ENCODE assay signal across 18 cellular contexts in the genomic region with DNA sequence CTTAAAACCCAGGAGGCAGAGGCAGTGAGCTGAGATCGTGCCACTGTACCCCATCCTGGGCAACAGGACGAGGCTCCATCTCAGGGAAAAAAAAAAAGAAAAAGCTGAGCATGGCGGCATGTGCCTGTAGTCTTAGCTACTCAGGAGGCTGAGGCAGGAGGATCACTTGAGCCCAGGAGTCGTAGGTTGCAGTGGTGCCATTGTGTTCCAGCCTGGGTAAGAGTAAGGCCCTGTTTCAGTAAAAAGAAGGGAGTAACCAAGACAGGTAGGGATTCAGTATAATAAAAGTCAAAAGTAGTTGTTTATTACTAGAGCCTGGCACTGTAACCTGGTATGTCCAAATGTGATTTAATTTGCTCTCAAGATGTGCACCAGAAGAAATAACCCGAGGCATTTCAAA.
"Had no signal": no experiment of that assay in that cellular context is flagged by ENCODE, and none has a peak within 500 bp of the region (broad histone marks: within the 10 kb centered on the region; RNA-seq: fewer than 3 reads in every experiment).

No MANE protein-coding gene starts in this region.

- H3K4me1 Mint-ChIP-seq: neural progenitor cell had no signal

- H3K9me3 ChIP-seq: tibial nerve, vagina had no signal

- H3K4me3 ChIP-seq: neural progenitor cell, tibial nerve, vagina had no signal

- DNase-seq: activated CD4-positive, alpha-beta T cell treated with anti-CD3 and anti-CD28 coated beads, Interleukin-2, amount 50 U/mL, for 1 hour; activated naive CD8-positive, alpha-beta T cell treated with anti-CD3 and anti-CD28 coated beads, Interleukin-2, amount 10 ng/mL, durations not matched to agents 7 days and 5 days; activated T-cell treated with anti-CD3 and anti-CD28 coated beads for 4 hours; anterior cingulate cortex; brain microvascular endothelial cell; cerebellar nuclear complex; effector CD8-positive, alpha-beta T cell; foreskin melanocyte; left ventricle myocardium superior; mesendoderm; substantia nigra; T-helper 9 cell had no signal

- H3K27me3 Mint-ChIP-seq: activated naive CD8-positive, alpha-beta T cell treated with anti-CD3 and anti-CD28 coated beads, Interleukin-2, amount 10 ng/mL, durations not matched to agents 7 days and 5 days had no signal

- H3K27me3 ChIP-seq: brain microvascular endothelial cell, neural progenitor cell, tibial nerve, vagina had no signal

- H3K27ac Mint-ChIP-seq: activated naive CD8-positive, alpha-beta T cell treated with anti-CD3 and anti-CD28 coated beads, Interleukin-2, amount 10 ng/mL, durations not matched to agents 7 days and 5 days; neural progenitor cell had no signal

- H3K27ac ChIP-seq: brain microvascular endothelial cell, epithelial cell of prostate, neural progenitor cell, tibial nerve, vagina had no signal

- H3K9me3 Mint-ChIP-seq: activated naive CD8-positive, alpha-beta T cell treated with anti-CD3 and anti-CD28 coated beads, Interleukin-2, amount 10 ng/mL, durations not matched to agents 7 days and 5 days; neural progenitor cell had no signal

- H3K4me3 Mint-ChIP-seq: activated naive CD8-positive, alpha-beta T cell treated with anti-CD3 and anti-CD28 coated beads, Interleukin-2, amount 10 ng/mL, durations not matched to agents 7 days and 5 days; neural progenitor cell had no signal

- H2AFZ ChIP-seq: neural progenitor cell had no signal

- ATAC-seq: activated CD4-positive, CD25-positive, alpha-beta regulatory T cell treated with anti-CD3 and anti-CD28 coated beads, Interleukin-2, amount 50 U/mL, for 24 hours; left ventricle myocardium superior; sciatic nerve had no signal

- H3K36me3 ChIP-seq: brain microvascular endothelial cell, neural progenitor cell, vagina had no signal

- H3K9ac ChIP-seq: neural progenitor cell had no signal

- H3K4me1 ChIP-seq: neural progenitor cell, tibial nerve, vagina had no signal

- H3K4me2 ChIP-seq: neural progenitor cell had no signal
